In genomic region chr4:180698550-180698949, GRCh38 we compare ENCODE assay signal across 26 cellular contexts.
"Had no signal": no experiment of that assay in that cellular context is flagged by ENCODE, and none has a peak within 500 bp of the region (broad histone marks: within the 10 kb centered on the region; RNA-seq: fewer than 3 reads in every experiment).

No MANE protein-coding gene starts in this region.

- H3K27me3 ChIP-seq: neural progenitor cell, ovary, right atrium auricular region, right lobe of liver, tibial nerve, upper lobe of left lung, vagina had no signal

- H3K4me1 ChIP-seq: left ventricle myocardium inferior, neural progenitor cell, right atrium auricular region, right lobe of liver, upper lobe of left lung, vagina had no signal

- H3K9ac ChIP-seq: neural progenitor cell had no signal

- H3K9me3 ChIP-seq: left ventricle myocardium inferior, mucosa of descending colon, ovary, right atrium auricular region, right lobe of liver, tibial nerve, upper lobe of left lung, vagina had no signal

- H3K4me1 Mint-ChIP-seq: memory B cell; naive thymus-derived CD8-positive, alpha-beta T cell; nephron; neural progenitor cell; stimulated activated memory B cell treated with anti-CD40 and anti-IgM and Interleukin-4, amounts not matched to agents 10 μg/mL and 1 μg/mL and 100 μg/mL, for 72 hours; stimulated activated naive CD8-positive, alpha-beta T cell treated with anti-CD3 and anti-CD28 coated beads, Interleukin-15, amount 100 ng/mL, for 72 hours had no signal

- H3K4me2 ChIP-seq: neural progenitor cell, smooth muscle cell had no signal

- H3K27ac ChIP-seq: left ventricle myocardium inferior, neural progenitor cell, ovary, right atrium auricular region, right lobe of liver, tibial nerve, upper lobe of left lung, vagina had no signal

- H3K36me3 ChIP-seq: left ventricle myocardium inferior, neural progenitor cell, ovary, right atrium auricular region, right lobe of liver, tibial nerve, upper lobe of left lung, vagina had no signal

- H3K27me3 Mint-ChIP-seq: memory B cell; progenitor cell of endocrine pancreas; stimulated activated memory B cell treated with anti-CD40 and anti-IgM and Interleukin-4, amounts not matched to agents 10 μg/mL and 1 μg/mL and 100 μg/mL, for 72 hours; stimulated activated naive CD8-positive, alpha-beta T cell treated with anti-CD3 and anti-CD28 coated beads, Interleukin-15, amount 100 ng/mL, for 72 hours had no signal

- H3K36me3 Mint-ChIP-seq: memory B cell; neural progenitor cell; stimulated activated memory B cell treated with anti-CD40 and anti-IgM and Interleukin-4, amounts not matched to agents 10 μg/mL and 1 μg/mL and 100 μg/mL, for 72 hours had no signal

- H3K4me3 Mint-ChIP-seq: memory B cell; naive thymus-derived CD8-positive, alpha-beta T cell; nephron; neural progenitor cell; stimulated activated memory B cell treated with anti-CD40 and anti-IgM and Interleukin-4, amounts not matched to agents 10 μg/mL and 1 μg/mL and 100 μg/mL, for 72 hours; stimulated activated naive CD8-positive, alpha-beta T cell treated with anti-CD3 and anti-CD28 coated beads, Interleukin-15, amount 100 ng/mL, for 72 hours had no signal

- DNase-seq: hypothalamus; islet precursor cell; left ventricle myocardium inferior; midbrain; mucosa of descending colon; naive thymus-derived CD8-positive, alpha-beta T cell; ovary; right lobe of liver; stimulated activated CD4-positive, alpha-beta T cell treated with anti-CD3 and anti-CD28 coated beads, Interleukin-1b, Interleukin-23, amount 100 ng/mL, for 48 hours; stimulated activated CD4-positive, alpha-beta T cell treated with anti-CD3 and anti-CD28 coated beads, Interleukin-2, amount 100 ng/mL, for 48 hours; stimulated activated CD4-positive, alpha-beta T cell treated with anti-CD3 and anti-CD28 coated beads, Interleukin-4, amount 100 ng/mL, for 4 hours; stimulated activated CD8-positive, alpha-beta memory T cell treated with anti-CD3 and anti-CD28 coated beads, Interleukin-4, amount 100 ng/mL, for 48 hours; stimulated activated naive CD4-positive, alpha-beta T cell treated with Interleukin-2 at 50 U/mL for 16 hours; stimulated activated naive CD8-positive, alpha-beta T cell treated with anti-CD3 and anti-CD28 coated beads, Interleukin-15, amount 100 ng/mL, for 72 hours; substantia nigra; upper lobe of left lung had no signal

- H3K4me3 ChIP-seq: left ventricle myocardium inferior, lung, mucosa of descending colon, neural progenitor cell, ovary, right atrium auricular region, right lobe of liver, smooth muscle cell, tibial nerve, upper lobe of left lung, vagina had no signal

- H2AFZ ChIP-seq: neural progenitor cell had no signal

- H3K27ac Mint-ChIP-seq: memory B cell; nephron; neural progenitor cell; stimulated activated memory B cell treated with anti-CD40 and anti-IgM and Interleukin-4, amounts not matched to agents 10 μg/mL and 1 μg/mL and 100 μg/mL, for 72 hours; stimulated activated naive CD8-positive, alpha-beta T cell treated with anti-CD3 and anti-CD28 coated beads, Interleukin-15, amount 100 ng/mL, for 72 hours had no signal
